ENCODE assay signal across 13 cellular contexts in the genomic region with DNA sequence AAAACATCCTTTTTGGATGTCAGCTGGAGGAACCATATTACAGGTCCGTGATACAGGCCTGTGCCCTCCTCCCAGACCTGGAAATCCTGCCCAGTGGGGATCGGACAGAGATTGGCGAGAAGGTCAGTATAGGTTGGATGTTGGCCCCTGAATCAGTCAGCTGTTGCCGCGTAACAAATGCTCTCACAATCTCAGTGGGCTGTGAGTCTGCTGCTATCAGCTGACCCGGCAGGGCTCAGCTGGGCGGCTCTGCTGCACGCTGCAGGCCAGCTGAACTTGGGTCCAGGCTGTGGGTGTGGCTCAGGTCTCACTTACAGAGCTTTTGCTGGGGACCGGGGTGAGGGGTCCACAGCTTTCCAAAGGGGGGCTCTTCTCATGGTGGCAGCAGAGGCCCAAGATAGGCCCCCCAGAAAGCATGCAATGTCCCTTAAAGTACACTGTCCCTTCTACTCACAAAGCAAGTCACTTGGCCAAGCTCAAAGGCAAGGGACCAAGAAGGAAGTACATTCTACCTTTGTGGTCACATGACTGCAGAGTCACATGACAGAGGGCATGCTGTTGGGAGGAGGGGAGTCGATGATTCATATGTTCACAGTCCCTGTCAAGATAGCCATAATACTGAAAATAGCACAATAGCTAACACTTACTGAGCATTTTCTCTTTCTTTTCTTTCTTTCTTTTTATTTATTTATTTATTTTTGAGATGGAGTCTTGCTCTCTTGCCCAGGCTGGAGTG.
DNase-seq lines count a peak whose midpoint lies in the region; ATAC-seq, FAIRE-seq and TF ChIP-seq lines count a peak whose summit lies in the region.
"Had no signal": no experiment of that assay in that cellular context is flagged by ENCODE, and none has a peak within 500 bp of the region (broad histone marks: within the 10 kb centered on the region; RNA-seq: fewer than 3 reads in every experiment).

No MANE protein-coding gene starts in this region.

- H3K4me2 ChIP-seq in H1 (ENCODE audit: insufficient read depth in 1 of 2, low read depth in 2 of 2, low read length in 2 of 2): no peak overlapping the region
- H3K4me2 ChIP-seq: smooth muscle cell had no signal

- H2AK5ac ChIP-seq in H1 (ENCODE audit: low read depth, low read length): no peak overlapping the region

- no peak overlapping the region for H3K4me3 ChIP-seq in H1 (ENCODE audit: extremely low read depth in 1 of 4, insufficient read depth in 2 of 4, low read depth in 3 of 4, low read length in 4 of 4)
- H3K4me3 ChIP-seq: smooth muscle cell had no signal

- peaks cover 12% of the 10 kb centered on the region for H3K4me1 Mint-ChIP-seq in stimulated activated effector memory CD8-positive, alpha-beta T cell treated with anti-CD3 and anti-CD28 coated beads, Interleukin-12 subunit alpha, Interleukin-12 subunit beta, amount 100 ng/mL, for 72 hours
- H3K4me1 Mint-ChIP-seq in activated T-helper 2 cell treated with anti-CD3 and anti-CD28 coated beads, Interferon-gamma antibody, Interleukin-2, Interleukin-4, amounts not matched to agents 10 μg/mL and 5 μg/mL and 100 μg/mL, durations not matched to agents 14 hours and 24 hours and 36 hours (ENCODE audit: low read depth): no peaks in the 10 kb centered on the region
- H3K4me1 Mint-ChIP-seq: memory B cell had no signal

- FAIRE-seq in H1 (lab: Jason Lieb, UNC): no peak

- POLR2A ChIA-PET in H1 (lab: Charles Lee; ENCODE audit: partially characterized antibody): no interaction called here

- H3K18ac ChIP-seq in H1 (ENCODE audit: extremely low read depth, low read length): no peak overlapping the region

- H3K79me1 ChIP-seq in H1 (ENCODE audit: low read depth, low read length): no peaks in the 10 kb centered on the region

- H3K27ac Mint-ChIP-seq in stimulated activated effector memory CD8-positive, alpha-beta T cell treated with anti-CD3 and anti-CD28 coated beads, Interleukin-12 subunit alpha, Interleukin-12 subunit beta, amount 100 ng/mL, for 72 hours: peak overlapping the region; percentile 73
- no peak overlapping the region for H3K27ac Mint-ChIP-seq in activated T-helper 2 cell treated with anti-CD3 and anti-CD28 coated beads, Interferon-gamma antibody, Interleukin-2, Interleukin-4, amounts not matched to agents 10 μg/mL and 5 μg/mL and 100 μg/mL, durations not matched to agents 14 hours and 24 hours and 36 hours
- H3K27ac Mint-ChIP-seq: activated naive CD8-positive, alpha-beta T cell; memory B cell had no signal

- H2BK120ac ChIP-seq in H1 (replicated peaks; ENCODE audit: low read depth, low read length): no peak overlapping the region

- no peak overlapping the region for H4K91ac ChIP-seq in H1 (replicated peaks; ENCODE audit: insufficient read length, low read length)

- DNase-seq in activated CD8-positive, alpha-beta memory T cell treated with anti-CD3 and anti-CD28 coated beads, Interleukin-2, amount 50 U/mL, for 4 hours: peak; percentile 26
- no peak for DNase-seq in activated CD8-positive, alpha-beta memory T cell treated with anti-CD3 and anti-CD28 coated beads, Interleukin-2, amount 50 U/mL, for 48 hours
- DNase-seq in RPMI7951 (ENCODE audit: low read depth) (peak; percentile 28), H1 (ENCODE audit: low read depth in 1 of 2, low spot score in 2 of 2) (no peak), RPMI8226 (no peak), D341Med (ENCODE audit: low spot score) (no peak)
- no peak for DNase-seq in stimulated activated effector memory CD8-positive, alpha-beta T cell treated with anti-CD3 and anti-CD28 coated beads, Interleukin-12 subunit alpha, Interleukin-12 subunit beta, amount 100 ng/mL, for 72 hours (ENCODE audit: low spot score in 2 of 2)
- no peak for DNase-seq in activated T-helper 2 cell treated with anti-CD3 and anti-CD28 coated beads, Interferon-gamma antibody, Interleukin-2, Interleukin-4, amounts not matched to agents 10 μg/mL and 5 μg/mL and 100 μg/mL, durations not matched to agents 14 hours and 24 hours and 36 hours (ENCODE audit: low spot score)
- DNase-seq: trophoblast cell had no signal

- H3K36me3 ChIP-seq in H1 (ENCODE audit: control insufficient read depth in 2 of 4, insufficient read depth in 4 of 4, low read length in 3 of 4): peaks cover 31 to 71% (median 44%) of the 10 kb centered on the region in 4 experiments

- no peak overlapping the region for H3K27ac ChIP-seq in H1 (ENCODE audit: low read depth, low read length)

- H4K8ac ChIP-seq in H1 (ENCODE audit: extremely low read depth, insufficient read depth, low read length): no peak overlapping the region

- H3K9me3 ChIP-seq in H1 (ENCODE audit: insufficient read depth in 2 of 2, low read depth in 1 of 2, low read length in 1 of 2): peaks cover 0 to 7% of the 10 kb centered on the region in 2 experiments; a peak in 3 of 4 replicates

- no peak overlapping the region for H3K56ac ChIP-seq in H1 (replicated peaks; ENCODE audit: insufficient read length, low read depth, low read length)

- TF ChIP-seq POLR2A in H1 (IDR thresholded peaks at IDR 0.05; ENCODE audit: control extremely low read depth in 1 of 2, low read depth in 2 of 2, low read length in 2 of 2): no peak

- no peak for TF ChIP-seq EP300 in H1 (IDR thresholded peaks at IDR 0.05; ENCODE audit: borderline replicate concordance in 1 of 2, low read depth in 2 of 2, low read length in 2 of 2)

- H3K4ac ChIP-seq in H1 (replicated peaks; ENCODE audit: insufficient read length, low read depth, low read length): no peak overlapping the region

- no peak for TF ChIP-seq RAD21 in H1 (IDR thresholded peaks at IDR 0.05 in 1 of 2, conservative IDR thresholded peaks at IDR 0.05 in 1 of 2; ENCODE audit: low read depth in 2 of 2, low read length in 2 of 2)

- H4K20me1 ChIP-seq in H1 (replicated peaks in 1 of 2; ENCODE audit: control insufficient read depth in 1 of 2, insufficient read depth in 2 of 2, low read length in 2 of 2): peaks cover 0 to 1% of the 10 kb centered on the region in 2 experiments

- CTCF ChIA-PET in H1 (lab: Charles Lee; ENCODE audit: partially characterized antibody): interaction anchor here (0.6 kb wide), 1 partner anchor 178 kb away, joined by 3 read pairs; no protein-coding TSS in a partner anchor

- H3K23ac ChIP-seq in H1 (ENCODE audit: insufficient read length): no peak overlapping the region

- no peaks in the 10 kb centered on the region for H3K4me1 ChIP-seq in H1 (replicated peaks in 1 of 4; ENCODE audit: control insufficient read depth in 3 of 4, insufficient read depth in 4 of 4, low read length in 3 of 4)

- no peak overlapping the region for H4K5ac ChIP-seq in H1 (ENCODE audit: insufficient read length, low read depth, low read length)

- H2BK15ac ChIP-seq in H1 (ENCODE audit: low read length): no peak overlapping the region

- H3K9ac ChIP-seq in H1 (replicated peaks in 1 of 4; ENCODE audit: extremely low read depth in 1 of 4, low read depth in 3 of 4, low read length in 3 of 4): no peak overlapping the region

- H3K4me3 Mint-ChIP-seq in stimulated activated effector memory CD8-positive, alpha-beta T cell treated with anti-CD3 and anti-CD28 coated beads, Interleukin-12 subunit alpha, Interleukin-12 subunit beta, amount 100 ng/mL, for 72 hours: no peak overlapping the region
- H3K4me3 Mint-ChIP-seq in activated T-helper 2 cell treated with anti-CD3 and anti-CD28 coated beads, Interferon-gamma antibody, Interleukin-2, Interleukin-4, amounts not matched to agents 10 μg/mL and 5 μg/mL and 100 μg/mL, durations not matched to agents 14 hours and 24 hours and 36 hours (ENCODE audit: low read depth): no peak overlapping the region
- H3K4me3 Mint-ChIP-seq: activated naive CD8-positive, alpha-beta T cell; memory B cell had no signal

- no peaks in the 10 kb centered on the region for H3K27me3 Mint-ChIP-seq in activated T-helper 2 cell treated with anti-CD3 and anti-CD28 coated beads, Interferon-gamma antibody, Interleukin-2, Interleukin-4, amounts not matched to agents 10 μg/mL and 5 μg/mL and 100 μg/mL, durations not matched to agents 14 hours and 24 hours and 36 hours (ENCODE audit: low read depth)
- H3K27me3 Mint-ChIP-seq: activated naive CD8-positive, alpha-beta T cell; memory B cell had no signal

- no peak overlapping the region for H2BK12ac ChIP-seq in H1 (ENCODE audit: low read depth, low read length)

- no peak overlapping the region for H2BK5ac ChIP-seq in H1 (ENCODE audit: low read depth, low read length)

- H3K23me2 ChIP-seq in H1 (ENCODE audit: low read depth, low read length): no peaks in the 10 kb centered on the region

- 95% methylated on average over 9 of the region's 10 CpGs; no CpG with 5 or more reads in 1 of the 2 experiments for WGBS in H1 (ENCODE audit: extremely low coverage in 1 of 2, insufficient coverage in 1 of 2, insufficient read length in 1 of 2, insufficient replicate concordance in 2 of 2, low coverage in 1 of 2, low lambda C conversion rate in 2 of 2, missing lambda C conversion rate in 1 of 2), 2 experiments

- no peak overlapping the region for H3K14ac ChIP-seq in H1 (ENCODE audit: insufficient read length)

- no peaks in the 10 kb centered on the region for H3K79me2 ChIP-seq in H1 (ENCODE audit: control insufficient read depth in 1 of 2, insufficient read depth in 2 of 2, low read length in 2 of 2)

- ATAC-seq in stimulated activated effector memory CD8-positive, alpha-beta T cell treated with anti-CD3 and anti-CD28 coated beads, Interleukin-12 subunit alpha, Interleukin-12 subunit beta, amount 100 ng/mL, for 72 hours: no peak
- ATAC-seq: Right ventricle myocardium inferior had no signal

- H2AFZ ChIP-seq in H1 (ENCODE audit: low read length): no peak overlapping the region

- intact Hi-C loops in activated T-helper 2 cell treated with anti-CD3 and anti-CD28 coated beads, Interferon-gamma antibody, Interleukin-2, Interleukin-4, amounts not matched to agents 10 μg/mL and 5 μg/mL and 100 μg/mL, durations not matched to agents 14 hours and 24 hours and 36 hours (cut with micrococcal nuclease): no loop called here

- no peak overlapping the region for H2BK20ac ChIP-seq in H1 (ENCODE audit: low read length)

- no peak for TF ChIP-seq CTCF in H1 (IDR thresholded peaks at IDR 0.05; ENCODE audit: control extremely low read depth in 1 of 3, insufficient read depth in 1 of 3, low read depth in 1 of 3, low read length in 3 of 3)

- H3K36me3 Mint-ChIP-seq in stimulated activated effector memory CD8-positive, alpha-beta T cell treated with anti-CD3 and anti-CD28 coated beads, Interleukin-12 subunit alpha, Interleukin-12 subunit beta, amount 100 ng/mL, for 72 hours: peaks cover 100% of the 10 kb centered on the region
- peaks cover 93% of the 10 kb centered on the region for H3K36me3 Mint-ChIP-seq in activated T-helper 2 cell treated with anti-CD3 and anti-CD28 coated beads, Interferon-gamma antibody, Interleukin-2, Interleukin-4, amounts not matched to agents 10 μg/mL and 5 μg/mL and 100 μg/mL, durations not matched to agents 14 hours and 24 hours and 36 hours (ENCODE audit: low read depth)

- H3K27me3 ChIP-seq in H1 (replicated peaks in 1 of 4; ENCODE audit: control insufficient read depth in 3 of 4, extremely low read depth in 1 of 4, insufficient read depth in 3 of 4, low read length in 3 of 4): no peaks in the 10 kb centered on the region

- no peaks in the 10 kb centered on the region for H3K9me3 Mint-ChIP-seq in stimulated activated effector memory CD8-positive, alpha-beta T cell treated with anti-CD3 and anti-CD28 coated beads, Interleukin-12 subunit alpha, Interleukin-12 subunit beta, amount 100 ng/mL, for 72 hours
- H3K9me3 Mint-ChIP-seq in activated T-helper 2 cell treated with anti-CD3 and anti-CD28 coated beads, Interferon-gamma antibody, Interleukin-2, Interleukin-4, amounts not matched to agents 10 μg/mL and 5 μg/mL and 100 μg/mL, durations not matched to agents 14 hours and 24 hours and 36 hours: peaks cover 7% of the 10 kb centered on the region
- H3K9me3 Mint-ChIP-seq: memory B cell had no signal

Comparison
In these comparisons a context has a peak if more than half of its experiments do, and no peak if none do; other contexts are left out.
1. DNase-seq: peak in activated CD8-positive, alpha-beta memory T cell treated with anti-CD3 and anti-CD28 coated beads, Interleukin-2, amount 50 U/mL, for 4 hours (single experiment) and RPMI7951 (single experiment); none in activated CD8-positive, alpha-beta memory T cell treated with anti-CD3 and anti-CD28 coated beads, Interleukin-2, amount 50 U/mL, for 48 hours (single experiment), H1 (0 of 2), stimulated activated effector memory CD8-positive, alpha-beta T cell treated with anti-CD3 and anti-CD28 coated beads, Interleukin-12 subunit alpha, Interleukin-12 subunit beta, amount 100 ng/mL, for 72 hours (0 of 2), activated T-helper 2 cell treated with anti-CD3 and anti-CD28 coated beads, Interferon-gamma antibody, Interleukin-2, Interleukin-4, amounts not matched to agents 10 μg/mL and 5 μg/mL and 100 μg/mL, durations not matched to agents 14 hours and 24 hours and 36 hours (single experiment), RPMI8226 (single experiment) and D341Med (single experiment).